ENCODE assay signal across 15 cellular contexts in genomic region chr19:50293263-50294004, GRCh38. TPM values are rescaled to one million over a fixed set of nuclear protein-coding genes. Genes with fewer than 3 reads are reported as not detected.
A peak's percentile ranks its signal among the peaks of the same experiment; 100 is the strongest.
DNase-seq lines count a peak whose midpoint lies in the region; ATAC-seq and TF ChIP-seq lines count a peak whose summit lies in the region.
"Had no signal": no experiment of that assay in that cellular context is flagged by ENCODE, and none has a peak within 500 bp of the region (broad histone marks: within the 10 kb centered on the region; RNA-seq: fewer than 3 reads in every experiment).

No MANE protein-coding gene starts in this region.

- H3K79me2 ChIP-seq in SK-N-SH (ENCODE audit: insufficient read depth) (no peaks in the 10 kb centered on the region), neural progenitor cell (ENCODE audit: low read depth) (no peaks in the 10 kb centered on the region)

- H3K4me1 Mint-ChIP-seq in neural progenitor cell = peaks cover 5% of the 10 kb centered on the region
- H3K4me1 Mint-ChIP-seq: CD4-positive, CD25-positive, alpha-beta regulatory T cell had no signal

- H2AFZ ChIP-seq in SK-N-SH (ENCODE audit: low read depth) = no peak overlapping the region
- no peak overlapping the region for H2AFZ ChIP-seq in neural progenitor cell (replicated peaks)

- POLR2A ChIA-PET in SK-N-SH (lab: Yijun Ruan, JAX) = no interaction called here

- peaks cover 37% of the 10 kb centered on the region for H3K27me3 ChIP-seq in SK-N-SH (ENCODE audit: insufficient read depth)
- H3K27me3 ChIP-seq in neural progenitor cell = no peaks in the 10 kb centered on the region
- no peaks in the 10 kb centered on the region for H3K27me3 ChIP-seq in upper lobe of right lung
- H3K27me3 ChIP-seq in gastrocnemius medialis = no peaks in the 10 kb centered on the region
- no peaks in the 10 kb centered on the region for H3K27me3 ChIP-seq in psoas muscle (ENCODE audit: insufficient read depth in 3 of 3, low read length in 2 of 3)

- no peaks in the 10 kb centered on the region for H3K9me3 ChIP-seq in SK-N-SH
- H3K9me3 ChIP-seq in neural progenitor cell (ENCODE audit: low read depth) = no peaks in the 10 kb centered on the region
- no peaks in the 10 kb centered on the region for H3K9me3 ChIP-seq in upper lobe of right lung
- H3K9me3 ChIP-seq in gastrocnemius medialis = no peaks in the 10 kb centered on the region
- no peaks in the 10 kb centered on the region for H3K9me3 ChIP-seq in psoas muscle
- H3K9me3 ChIP-seq: HAP-1 had no signal

- H3K4me3 ChIP-seq in SK-N-SH (ENCODE audit: low read depth in 2 of 2, low read length in 1 of 2) = no peak overlapping the region
- H3K4me3 ChIP-seq in NB4 (ENCODE audit: low read depth, low read length) = no peak overlapping the region
- no peak overlapping the region for H3K4me3 ChIP-seq in neural progenitor cell
- no peak overlapping the region for H3K4me3 ChIP-seq in upper lobe of right lung
- H3K4me3 ChIP-seq in gastrocnemius medialis = no peak overlapping the region
- no peak overlapping the region for H3K4me3 ChIP-seq in psoas muscle
- H3K4me3 ChIP-seq: HAP-1, K562 had no signal

- no peak overlapping the region for H3K9ac ChIP-seq in SK-N-SH
- no peak overlapping the region for H3K9ac ChIP-seq in neural progenitor cell

- H3K4me1 ChIP-seq in SK-N-SH (ENCODE audit: control insufficient read depth in 1 of 2, insufficient read depth in 2 of 2, low read depth in 1 of 2, low read length in 1 of 2) = no peaks in the 10 kb centered on the region
- H3K4me1 ChIP-seq in neural progenitor cell = no peaks in the 10 kb centered on the region
- no peaks in the 10 kb centered on the region for H3K4me1 ChIP-seq in upper lobe of right lung
- no peaks in the 10 kb centered on the region for H3K4me1 ChIP-seq in gastrocnemius medialis
- no peaks in the 10 kb centered on the region for H3K4me1 ChIP-seq in psoas muscle
- H3K4me1 ChIP-seq: HAP-1 had no signal

- WGBS in SK-N-SH (ENCODE audit: low lambda C conversion rate) = 31% methylated on average over 14 of the region's 14 CpGs
- 77 to 85% (median 80%) methylated on average over 14 of the region's 14 CpGs for WGBS in psoas muscle, 3 donors

- TF ChIP-seq RAD21 in SK-N-SH (IDR thresholded peaks at IDR 0.05; ENCODE audit: low read length) = no peak

- TF ChIP-seq POLR2A in NB4 (IDR thresholded peaks at IDR 0.05; ENCODE audit: extremely low read depth, insufficient read length) (no peak), gastrocnemius medialis (IDR thresholded peaks at IDR 0.05) (no peak)

- H3K27me3 Mint-ChIP-seq in neural progenitor cell (ENCODE audit: insufficient read depth, low read depth) = peaks cover 5% of the 10 kb centered on the region

- TF ChIP-seq EP300 in SK-N-SH (IDR thresholded peaks at IDR 0.05; ENCODE audit: borderline replicate concordance in 1 of 2, low read depth in 1 of 2, low read length in 1 of 2) = no peak

- H3F3A ChIP-seq in SK-N-SH (replicated peaks; ENCODE audit: insufficient read depth) (no peaks in the 10 kb centered on the region), neural progenitor cell (ENCODE audit: low read depth) (no peaks in the 10 kb centered on the region)

- no peaks in the 10 kb centered on the region for H3K9me2 ChIP-seq in SK-N-SH

- intact Hi-C loops in upper lobe of right lung (cut with DNase I) = no loop called here
- intact Hi-C loops in gastrocnemius medialis (cut with DNase I; ENCODE audit: low total_unique reads) = no loop called here
- intact Hi-C loops in psoas muscle (cut with DNase I) = loop anchor here in 1 of 2 donors (10.0 kb wide), 1 partner anchor 49 kb away; no protein-coding TSS in a partner anchor

- no peak for ATAC-seq in SK-N-SH treated with all-trans-retinoic acid at 6 μM for 48 hours
- ATAC-seq in upper lobe of right lung = no peak
- ATAC-seq in gastrocnemius medialis = no peak
- no peak for ATAC-seq in psoas muscle
- ATAC-seq: K562 had no signal

- peaks cover 3% of the 10 kb centered on the region for H3K36me3 Mint-ChIP-seq in neural progenitor cell
- H3K36me3 Mint-ChIP-seq: CD4-positive, CD25-positive, alpha-beta regulatory T cell had no signal

- peak overlapping the region; percentile 48 for H3K27ac Mint-ChIP-seq in neural progenitor cell
- H3K27ac Mint-ChIP-seq: CD4-positive, CD25-positive, alpha-beta regulatory T cell; HFFc6 had no signal

- CTCF ChIA-PET in SK-N-SH (lab: Yijun Ruan, JAX) = no interaction called here

- H3K27ac ChIP-seq in SK-N-SH (ENCODE audit: low read depth in 2 of 2, low read length in 1 of 2) (no peak overlapping the region), neural progenitor cell (no peak overlapping the region), upper lobe of right lung (no peak overlapping the region), gastrocnemius medialis (no peak overlapping the region), psoas muscle (no peak overlapping the region)
- H3K27ac ChIP-seq: 22Rv1, HL-60 had no signal

- in situ Hi-C loops in gastrocnemius medialis (cut with MboI; ENCODE audit: low sequenced_read_pairs in 4 of 4) = no loop called here

- no peak overlapping the region for H3K4me3 Mint-ChIP-seq in neural progenitor cell
- H3K4me3 Mint-ChIP-seq: CD4-positive, CD25-positive, alpha-beta regulatory T cell; HFFc6 had no signal

- no peak for DNase-seq in SK-N-SH
- peak; percentile 69 for DNase-seq in NB4 (ENCODE audit: low read depth)
- DNase-seq in neural progenitor cell (ENCODE audit: low spot score) = no peak
- peak; percentile 40 for DNase-seq in upper lobe of right lung
- DNase-seq in gastrocnemius medialis = no peak
- no peak for DNase-seq in H4 (ENCODE audit: low spot score)
- DNase-seq in psoas muscle = no peak
- DNase-seq: CD4-positive, CD25-positive, alpha-beta regulatory T cell; DMS53; HFFc6 had no signal

- H3K36me3 ChIP-seq in SK-N-SH (replicated peaks in 1 of 2; ENCODE audit: control insufficient read depth in 1 of 2, insufficient read depth in 2 of 2, low read length in 1 of 2) = no peaks in the 10 kb centered on the region
- no peaks in the 10 kb centered on the region for H3K36me3 ChIP-seq in neural progenitor cell
- H3K36me3 ChIP-seq in upper lobe of right lung = no peaks in the 10 kb centered on the region
- peaks cover 0 to 61% of the 10 kb centered on the region in 2 donors for H3K36me3 ChIP-seq in gastrocnemius medialis
- H3K36me3 ChIP-seq in psoas muscle (ENCODE audit: insufficient read depth in 1 of 2, low read depth in 1 of 2) = peaks cover 2 to 84% of the 10 kb centered on the region in 2 donors
- H3K36me3 ChIP-seq: HAP-1 had no signal

- TF ChIP-seq CTCF in SK-N-SH (IDR thresholded peaks at IDR 0.05) (no peak), NB4 (IDR thresholded peaks at IDR 0.05; ENCODE audit: low read depth, low read length) (no peak), neural progenitor cell (IDR thresholded peaks at IDR 0.05) (no peak), upper lobe of right lung (IDR thresholded peaks at IDR 0.05) (no peak), gastrocnemius medialis (IDR thresholded peaks at IDR 0.05 in 4 of 5, conservative IDR thresholded peaks at IDR 0.05 in 1 of 5) (no peak), psoas muscle (IDR thresholded peaks at IDR 0.05) (no peak)

- H3K4me2 ChIP-seq in SK-N-SH = no peak overlapping the region
- H3K4me2 ChIP-seq in neural progenitor cell = no peak overlapping the region

- no peaks in the 10 kb centered on the region for H4K20me1 ChIP-seq in SK-N-SH (ENCODE audit: insufficient read depth)
- no peaks in the 10 kb centered on the region for H4K20me1 ChIP-seq in neural progenitor cell (ENCODE audit: low read depth)

- peaks cover 3% of the 10 kb centered on the region for H3K9me3 Mint-ChIP-seq in neural progenitor cell

TF ChIP-seq in SK-N-SH treated with all-trans-retinoic acid at 6 μM for 48 hours, 23 proteins besides CTCF, POLR2A, EP300 and RAD21:
- TF ChIP-seq ZFP3 (CRISPR knock-in tag; IDR thresholded peaks at IDR 0.05) (peak; percentile 94), BACH2 (CRISPR knock-in tag; IDR thresholded peaks at IDR 0.05; ENCODE audit: borderline replicate concordance) (no peak)

TF ChIP-seq in SK-N-SH, 30 proteins besides CTCF, POLR2A, EP300 and RAD21:
- TF ChIP-seq TAF1 (IDR thresholded peaks at IDR 0.05; ENCODE audit: borderline replicate concordance, low read depth, low read length) (no peak), RXRA (IDR thresholded peaks at IDR 0.05; ENCODE audit: borderline replicate concordance, low read depth) (no peak), RCOR1 (IDR thresholded peaks at IDR 0.05; ENCODE audit: low read length) (no peak)

RNA-seq across cellular contexts. Expression of gene KCNC3, which starts 35.7 kb away (rescaled TPM):
- polyA plus RNA-seq in SK-N-SH (2012; rRNA removed) (0.26 and 0.30 TPM in 2 replicates), psoas muscle (1 to 10 TPM in 1 of 3 donors, under 1 TPM in 2; 0.10 to 1.1 (median 0.64) TPM)
- polyA plus RNA-seq in SK-N-SH (2012; cell fraction: cytosol; rRNA removed) = 0.14 and 0.37 TPM in 2 replicates
- 2.4 and 2.7 TPM in 2 replicates for polyA plus RNA-seq in SK-N-SH (2012; cell fraction: nucleus; rRNA removed)
- total RNA-seq in neural progenitor cell (ENCODE audit: low replicate concordance) (0.41 and 1.2 TPM in 2 replicates), upper lobe of right lung (12.8 TPM), gastrocnemius medialis (1 to 10 TPM in 1 of 4 donors, under 1 TPM in 3; 0.25 to 1.4 (median 0.53) TPM), psoas muscle (1 to 10 TPM in 3 of 4 donors, under 1 TPM in 1; 0.65 to 2.4 (median 1.5) TPM)
- total RNA-seq in H4 (2014; rRNA removed; shearing (Covaris generic)) = 0.06 and 0.47 TPM in 2 replicates
- total RNA-seq: HFFc6 had no signal
- polyA plus RNA-seq: CD4-positive, CD25-positive, alpha-beta regulatory T cell had no signal

Comparison
In these comparisons a context has a peak if more than half of its experiments do, and no peak if none do; other contexts are left out.
1. DNase-seq: peak in NB4 (single experiment) and upper lobe of right lung (single experiment); none in SK-N-SH (single experiment), neural progenitor cell (single experiment), gastrocnemius medialis (0 of 2), H4 (single experiment) and psoas muscle (0 of 2).